ENCODE assay signal across 8 cellular contexts in the genomic region with DNA sequence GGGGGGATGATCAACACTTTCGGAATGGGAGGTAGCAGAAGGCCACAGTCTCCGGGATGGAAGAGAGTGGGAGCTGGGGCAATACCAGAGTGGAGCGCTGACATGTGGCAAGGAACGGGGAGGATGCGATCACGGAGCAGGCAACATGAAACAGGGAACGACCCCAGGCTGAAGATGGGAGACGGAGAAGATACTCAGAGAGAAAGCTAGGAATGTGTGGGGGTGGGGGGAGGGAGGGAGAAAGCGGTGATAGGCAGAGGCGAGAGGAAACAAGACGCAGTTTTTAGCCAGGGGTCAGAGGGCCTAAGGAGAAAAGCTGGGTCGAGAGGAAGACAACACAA.
A peak's percentile ranks its signal among the peaks of the same experiment; 100 is the strongest.
DNase-seq lines count a peak whose midpoint lies in the region; ATAC-seq lines count a peak whose summit lies in the region.

No MANE protein-coding gene starts in this region.

- H3K9me3 ChIP-seq in iPS-18a (ENCODE audit: control insufficient read depth, low read depth, low read length), result no peaks in the 10 kb centered on the region
- H3K9me3 ChIP-seq in subcutaneous abdominal adipose tissue (ENCODE audit: control insufficient read depth in 5 of 5, low read length in 5 of 5), result no peaks in the 10 kb centered on the region

- DNase-seq in DMS53 (lab: John Stamatoyannopoulos, UW) (peak; percentile 65), DMS53 treated with DMSO at 0.1 percent for 48 hours (lab: John Stamatoyannopoulos, UW; ENCODE audit: unreplicated experiment) (no peak), amniotic epithelial cell (ENCODE audit: low read depth) (peak; percentile 33)

- H3K36me3 ChIP-seq in iPS-18a (ENCODE audit: control insufficient read depth, low read depth, low read length) (peaks cover 14% of the 10 kb centered on the region), subcutaneous abdominal adipose tissue (ENCODE audit: control insufficient read depth in 5 of 5, insufficient read depth in 5 of 5, low read length in 5 of 5) (peaks cover 4 to 13% (median 5%) of the 10 kb centered on the region in 5 donors)

- H3K27ac ChIP-seq in iPS-18a (ENCODE audit: low read length), result peak overlapping the region; percentile 91
- peak overlapping the region; percentile 86 for H3K27ac ChIP-seq in subcutaneous abdominal adipose tissue (ENCODE audit: low read depth, low read length)

- H3K4me3 ChIP-seq in iPS-18a (ENCODE audit: low read length), result peak overlapping the region; percentile 92
- H3K4me3 ChIP-seq in subcutaneous abdominal adipose tissue (ENCODE audit: low read depth in 1 of 5, low read length in 5 of 5), result peak overlapping the region; percentile 96 to 100 (median 99)

- H3K9ac ChIP-seq in iPS-18a (ENCODE audit: low read length) (peak overlapping the region; percentile 96), subcutaneous abdominal adipose tissue (ENCODE audit: low read length in 5 of 5) (peak overlapping the region; percentile 92 to 99 (median 99))

- H3K4me1 ChIP-seq in iPS-18a (ENCODE audit: control insufficient read depth, low read depth, low read length) (peaks cover 39% of the 10 kb centered on the region), subcutaneous abdominal adipose tissue (ENCODE audit: control insufficient read depth in 5 of 5, insufficient read depth in 5 of 5, low read length in 5 of 5) (peaks cover 3 to 38% (median 33%) of the 10 kb centered on the region in 5 donors)

- H3K27me3 ChIP-seq in iPS-18a (ENCODE audit: control insufficient read depth, insufficient read depth, low read length), result no peaks in the 10 kb centered on the region
- no peaks in the 10 kb centered on the region for H3K27me3 ChIP-seq in subcutaneous abdominal adipose tissue (ENCODE audit: control insufficient read depth in 5 of 5, insufficient read depth in 4 of 5, low read length in 5 of 5)

- ATAC-seq in HG03196 (IDR thresholded peaks at IDR 0.05; ENCODE audit: unreplicated experiment) (peak; percentile 0), GM21360 (IDR thresholded peaks at IDR 0.05; ENCODE audit: unreplicated experiment) (no peak), HG03135 (IDR thresholded peaks at IDR 0.05; ENCODE audit: unreplicated experiment) (no peak)
